In genomic region chr15:74908635-74909034, GRCh38 we compare ENCODE assay signal across 23 cellular contexts. TPM values are rescaled to one million over a fixed set of nuclear protein-coding genes. Genes with fewer than 3 reads are reported as not detected.
"Had no signal": no experiment of that assay in that cellular context is flagged by ENCODE, and none has a peak within 500 bp of the region (broad histone marks: within the 10 kb centered on the region; RNA-seq: fewer than 3 reads in every experiment).

No MANE protein-coding gene starts in this region.

- H3K27me3 ChIP-seq: adrenal gland, breast epithelium had no signal

- H3K4me3 Mint-ChIP-seq: activated CD4-positive, alpha-beta memory T cell treated with anti-CD3 and anti-CD28 coated beads for 36 hours; activated CD4-positive, alpha-beta T cell treated with anti-CD3 and anti-CD28 coated beads, Interleukin-2, amount 10 ng/mL, durations not matched to agents 7 days and 5 days; activated naive CD8-positive, alpha-beta T cell treated with anti-CD3 and anti-CD28 coated beads, Interleukin-2, amount 10 ng/mL, durations not matched to agents 7 days and 5 days; activated T-cell treated with anti-CD3 and anti-CD28 coated beads, Interleukin-2, amount 50 U/mL, for 4 hours had no signal

- ATAC-seq: activated T-cell treated with anti-CD3 and anti-CD28 coated beads, Interleukin-2, amount 50 U/mL, for 4 hours had no signal

- H3K4me3 ChIP-seq: adrenal gland, breast epithelium had no signal

- H3K27me3 Mint-ChIP-seq: activated CD4-positive, alpha-beta memory T cell treated with anti-CD3 and anti-CD28 coated beads for 36 hours; activated CD4-positive, alpha-beta T cell treated with anti-CD3 and anti-CD28 coated beads, Interleukin-2, amount 10 ng/mL, durations not matched to agents 7 days and 5 days; activated naive CD8-positive, alpha-beta T cell treated with anti-CD3 and anti-CD28 coated beads, Interleukin-2, amount 10 ng/mL, durations not matched to agents 7 days and 5 days had no signal

- H3K9me3 Mint-ChIP-seq: activated CD4-positive, alpha-beta memory T cell treated with anti-CD3 and anti-CD28 coated beads for 36 hours; activated CD4-positive, alpha-beta T cell treated with anti-CD3 and anti-CD28 coated beads, Interleukin-2, amount 10 ng/mL, durations not matched to agents 7 days and 5 days; activated naive CD8-positive, alpha-beta T cell treated with anti-CD3 and anti-CD28 coated beads, Interleukin-2, amount 10 ng/mL, durations not matched to agents 7 days and 5 days; activated T-cell treated with anti-CD3 and anti-CD28 coated beads, Interleukin-2, amount 50 U/mL, for 4 hours had no signal

- H3K9me3 ChIP-seq: adrenal gland, breast epithelium had no signal

- DNase-seq: activated CD4-positive, alpha-beta memory T cell treated with anti-CD3 and anti-CD28 coated beads for 36 hours; activated CD4-positive, alpha-beta T cell treated with anti-CD3 and anti-CD28 coated beads, Interleukin-2, amount 10 ng/mL, durations not matched to agents 7 days and 5 days; activated CD4-positive, CD25-positive, alpha-beta regulatory T cell; activated CD8-positive, alpha-beta memory T cell treated with anti-CD3 and anti-CD28 coated beads for 24 hours; activated naive CD4-positive, alpha-beta T cell treated with anti-CD3 and anti-CD28 coated beads, Interleukin-2, amount 50 U/mL, for 16 hours; activated naive CD8-positive, alpha-beta T cell treated with anti-CD3 and anti-CD28 coated beads, Interleukin-2, amount 10 ng/mL, durations not matched to agents 7 days and 5 days; activated T-cell treated with anti-CD3 and anti-CD28 coated beads, Interleukin-2, amount 50 U/mL, for 4 hours; adrenal gland; anterior cingulate cortex; caudate nucleus; NCI-H1092; NCI-H1417; NCI-H1930; NCI-H2107; NCI-H2171 treated with DMSO at 0.1 percent for 48 hours; NCI-H226; NCI-H526; NCI-H82; SIG-M5; T-helper 2 cell; T1000 had no signal

- H3K27ac Mint-ChIP-seq: activated CD4-positive, alpha-beta memory T cell treated with anti-CD3 and anti-CD28 coated beads for 36 hours; activated naive CD8-positive, alpha-beta T cell treated with anti-CD3 and anti-CD28 coated beads, Interleukin-2, amount 10 ng/mL, durations not matched to agents 7 days and 5 days had no signal

- H3K27ac ChIP-seq: adrenal gland had no signal

- H3K36me3 ChIP-seq: breast epithelium had no signal

RNA-seq across cellular contexts. Expression of gene RPP25, which starts 47.9 kb away (rescaled TPM):
- total RNA-seq: MCF 10A had no signal
